Comparison of ENCODE assay signal across 1 cellular context in the genomic region with DNA sequence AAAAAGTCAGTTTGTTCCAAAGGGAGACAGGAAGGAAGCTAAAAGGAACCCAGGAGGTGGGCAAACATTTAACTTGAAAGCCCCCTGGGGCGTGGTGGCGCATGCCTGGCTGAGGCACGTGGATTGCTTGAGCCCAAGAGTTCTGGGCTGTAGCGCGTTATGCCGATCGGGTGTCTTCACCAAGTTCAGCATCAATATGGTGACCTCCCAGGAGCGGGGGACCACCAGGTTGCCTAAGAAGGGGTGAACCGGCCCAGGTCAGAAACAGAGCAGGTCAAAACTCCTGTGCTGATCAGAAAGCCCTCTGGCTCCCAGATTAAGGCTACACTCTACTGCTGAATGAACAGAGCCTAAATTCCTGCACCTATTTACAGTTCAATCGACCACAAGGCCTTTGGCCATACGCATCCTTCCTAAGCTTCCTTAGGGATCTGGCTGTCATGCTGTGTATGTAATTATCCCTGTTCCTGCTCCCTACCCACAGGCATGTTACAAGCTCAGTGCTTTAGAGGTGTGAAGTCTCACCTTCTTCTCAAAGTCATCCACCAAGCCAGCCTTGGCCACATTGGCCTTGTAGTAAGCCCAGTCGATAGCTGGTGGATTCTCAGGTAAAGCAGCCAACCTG.
TF ChIP-seq lines count a peak whose summit lies in the region.

No MANE protein-coding gene starts in this region.

TF ChIP-seq in WTC11, 78 proteins besides CTCF, POLR2A, EP300 and RAD21 (continued from another document):
- TF ChIP-seq, protein P1, sequence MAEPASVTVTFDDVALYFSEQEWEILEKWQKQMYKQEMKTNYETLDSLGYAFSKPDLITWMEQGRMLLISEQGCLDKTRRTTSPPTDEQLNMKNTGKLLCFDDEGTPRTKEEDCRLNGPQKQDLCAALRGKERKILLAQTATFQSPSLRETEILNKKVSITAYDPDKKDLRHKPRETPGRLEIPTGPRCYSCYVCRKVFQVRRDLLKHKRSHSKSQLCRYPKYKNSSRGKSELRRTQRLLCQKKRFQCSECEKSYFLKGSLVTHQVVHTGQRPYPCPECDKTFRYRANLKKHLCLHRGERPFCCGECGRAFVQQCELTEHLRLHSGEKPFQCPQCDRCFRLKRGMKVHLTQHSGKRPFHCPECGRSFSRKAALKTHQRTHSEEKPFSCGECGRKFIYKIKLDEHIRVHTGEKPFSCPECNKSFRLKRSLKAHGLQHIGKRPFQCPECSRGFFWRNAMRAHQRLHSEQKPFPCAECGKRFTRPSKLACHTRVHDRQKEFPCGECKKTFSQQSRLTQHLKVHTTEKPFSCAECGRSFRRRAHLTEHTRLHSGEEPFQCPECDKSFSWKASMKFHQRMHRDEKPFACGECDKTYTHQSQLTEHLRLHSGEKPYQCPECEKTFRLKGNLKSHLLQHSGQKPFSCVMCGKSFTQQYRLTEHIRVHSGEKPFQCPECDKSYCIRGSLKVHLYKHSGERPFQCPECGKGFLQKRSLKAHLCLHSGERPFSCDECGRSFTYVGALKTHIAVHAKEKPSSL (CRISPR knock-in tag; conservative IDR thresholded peaks at IDR 0.05), result no peak
